9 cellular contexts compared by ENCODE assay signal in genomic region chr10:14588084-14588937, GRCh38.
DNase-seq lines count a peak whose midpoint lies in the region; ATAC-seq, FAIRE-seq and TF ChIP-seq lines count a peak whose summit lies in the region.
"Had no signal": no experiment of that assay in that cellular context is flagged by ENCODE, and none has a peak within 500 bp of the region (broad histone marks: within the 10 kb centered on the region; RNA-seq: fewer than 3 reads in every experiment).

No MANE protein-coding gene starts in this region.

- CTCF ChIA-PET in PC-9 (lab: Charles Lee) = interaction anchor here (0.6 to 1.0 kb wide), 2 partner anchors 231 to 234 kb away, joined by 3 to 4 read pairs; no protein-coding TSS in a partner anchor

- H3K27ac ChIP-seq in PC-9 (peak overlapping the region; percentile 97), colonic mucosa (peak overlapping the region; percentile 52)
- H3K27ac ChIP-seq: SK-N-MC had no signal

- POLR2A ChIA-PET in PC-9 (lab: Charles Lee; ENCODE audit: unreplicated experiment) = interaction anchor here (0.5 to 0.9 kb wide), 6 partner anchors 9 to 249 kb away, joined by 3 to 7 read pairs (median 4); no protein-coding TSS in a partner anchor

- H3K9me2 ChIP-seq in PC-9 (ENCODE audit: insufficient read depth) = no peaks in the 10 kb centered on the region

- FAIRE-seq in H54 (lab: Jason Lieb, UNC) = no peak

- TF ChIP-seq POLR2A in H54 (IDR thresholded peaks at IDR 0.05; ENCODE audit: low read depth, low read length) = no peak

- no peak for ATAC-seq in HG02840 (IDR thresholded peaks at IDR 0.05; ENCODE audit: low FRiP score, unreplicated experiment)

- H3K27me3 ChIP-seq in PC-9 (ENCODE audit: insufficient read depth, low read depth) (no peaks in the 10 kb centered on the region), colonic mucosa (no peaks in the 10 kb centered on the region), mucosa of stomach (ENCODE audit: control insufficient read depth, insufficient read depth, low read length) (no peaks in the 10 kb centered on the region)

- intact Hi-C loops in PC-9 (cut with micrococcal nuclease; ENCODE audit: unreplicated experiment) (loop anchor here (1.0 to 5.0 kb wide), 2 partner anchors 10 to 36 kb away; no protein-coding TSS in a partner anchor), colonic mucosa (cut with DNase I) (no loop called here)

- H3K36me3 ChIP-seq in PC-9 (ENCODE audit: low read depth) (peaks cover 48% of the 10 kb centered on the region), colonic mucosa (no peaks in the 10 kb centered on the region), mucosa of stomach (ENCODE audit: control insufficient read depth, insufficient read depth, low read length) (no peaks in the 10 kb centered on the region)

- H4K20me1 ChIP-seq in PC-9 (ENCODE audit: insufficient read depth) = no peaks in the 10 kb centered on the region; the same call in 1 of the 2 replicates

- H3K4me1 ChIP-seq in PC-9 (replicated peaks; ENCODE audit: insufficient read depth) (peaks cover 80% of the 10 kb centered on the region), colonic mucosa (peaks cover 13% of the 10 kb centered on the region), mucosa of stomach (ENCODE audit: control insufficient read depth, insufficient read depth, low read length) (peaks cover 67% of the 10 kb centered on the region)

- peak overlapping the region; percentile 73 for H3K4me2 ChIP-seq in PC-9

- DNase-seq in GM04503 (ENCODE audit: low read depth) = peak; percentile 98
- DNase-seq in H54 (ENCODE audit: insufficient read length, low spot score) = peak; percentile 35
- DNase-seq in PC-9 = peak; percentile 60 to 94
- no peak for DNase-seq in colonic mucosa
- DNase-seq in DMS114 treated with DMSO at 0.1 percent for 48 hours (lab: John Stamatoyannopoulos, UW; ENCODE audit: unreplicated experiment) = no peak
- DNase-seq in NCI-H2081 (lab: John Stamatoyannopoulos, UW) = no peak

- H3K9ac ChIP-seq in colonic mucosa (ENCODE audit: low read depth in 2 of 2, low read length in 2 of 2) (no peak overlapping the region), mucosa of stomach (ENCODE audit: low read length) (peak overlapping the region; percentile 10)

- BruUV-seq in PC-9 (replicated peaks; lab: Mats Ljungman, UMichigan) = no TSS peak

- no peak for TF ChIP-seq CTCF in PC-9 (conservative IDR thresholded peaks at IDR 0.05)
- no peak for TF ChIP-seq CTCF in colonic mucosa (IDR thresholded peaks at IDR 0.05)

- peaks cover 95% of the 10 kb centered on the region for H3K79me2 ChIP-seq in PC-9 (ENCODE audit: low read depth)

- peak overlapping the region; percentile 32; the same call in 1 of the 2 replicates for H3K4me3 ChIP-seq in PC-9
- H3K4me3 ChIP-seq in colonic mucosa = no peak overlapping the region
- H3K4me3 ChIP-seq in mucosa of stomach (ENCODE audit: low read length) = no peak overlapping the region
- H3K4me3 ChIP-seq: SK-N-MC had no signal

- H3K9me3 ChIP-seq in PC-9 (ENCODE audit: insufficient read depth, low read depth) (no peaks in the 10 kb centered on the region), colonic mucosa (no peaks in the 10 kb centered on the region), mucosa of stomach (ENCODE audit: control insufficient read depth, low read length) (no peaks in the 10 kb centered on the region)

- H3F3A ChIP-seq in PC-9 (ENCODE audit: insufficient read depth, low read depth) = peaks cover 73% of the 10 kb centered on the region

- no peak overlapping the region for H2AFZ ChIP-seq in PC-9

Comparison
In these comparisons a context has a peak if more than half of its experiments do, and no peak if none do; other contexts are left out.
1. DNase-seq: peak in GM04503 (single experiment), H54 (single experiment) and PC-9 (2 of 2); none in colonic mucosa (single experiment), DMS114 treated with DMSO at 0.1 percent for 48 hours (single experiment) and NCI-H2081 (0 of 2).